10 cellular contexts compared by ENCODE assay signal in the genomic region with DNA sequence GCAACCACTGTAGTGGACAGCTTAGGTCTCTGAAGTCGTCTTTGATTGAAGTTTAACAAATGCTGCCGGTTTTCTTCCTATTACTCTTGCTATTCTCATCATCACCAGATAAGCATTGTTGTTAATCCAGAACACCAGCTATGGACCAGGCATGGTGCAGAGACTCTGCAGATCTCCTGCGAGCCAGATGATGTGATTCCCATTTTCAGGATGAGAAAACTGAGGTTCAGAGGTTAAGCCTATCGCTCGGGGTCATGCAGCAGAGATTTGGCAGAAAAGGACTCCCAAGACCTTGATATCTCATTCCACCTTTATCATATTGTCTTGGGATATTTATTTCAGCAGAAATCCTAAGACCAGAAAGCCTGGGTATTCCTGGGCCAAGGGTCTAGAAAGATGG. TPM values are rescaled to one million over a fixed set of nuclear protein-coding genes. Genes with fewer than 3 reads are reported as not detected.
"Had no signal": no experiment of that assay in that cellular context is flagged by ENCODE, and none has a peak within 500 bp of the region (broad histone marks: within the 10 kb centered on the region; RNA-seq: fewer than 3 reads in every experiment).

No MANE protein-coding gene starts in this region.

- DNase-seq: GM23248, GOT3, H7, HFFc6, KG1 had no signal

- FAIRE-seq: HTR-8/SVneo had no signal

- H3K36me3 ChIP-seq: HAP-1 had no signal

- H2AFZ ChIP-seq: GM23248 had no signal

- H3K9ac ChIP-seq: GM23248 had no signal

- H3K9me3 ChIP-seq: HAP-1 had no signal

- H3K4me3 ChIP-seq: GM23248, HAP-1 had no signal

- H3K27ac ChIP-seq: GM23248 had no signal

- H3K27ac Mint-ChIP-seq: HFFc6, IgD-negative memory B cell had no signal

- H3K4me1 ChIP-seq: HAP-1 had no signal

- H3K36me3 Mint-ChIP-seq: IgD-negative memory B cell had no signal

- ATAC-seq: HCT116 had no signal

RNA-seq across cellular contexts. Expression of gene CABP5, which starts 16.5 kb away (rescaled TPM):
- total RNA-seq: GM23248, H7, HFFc6, HT-29 had no signal
- polyA plus RNA-seq: GM23248, IgD-negative memory B cell had no signal

RNA-seq across cellular contexts. Expression of gene PLA2G4C, which starts 50.2 kb away (rescaled TPM):
- total RNA-seq: H7, HT-29 had no signal
